Comparison of ENCODE assay signal across 9 cellular contexts in the genomic region with DNA sequence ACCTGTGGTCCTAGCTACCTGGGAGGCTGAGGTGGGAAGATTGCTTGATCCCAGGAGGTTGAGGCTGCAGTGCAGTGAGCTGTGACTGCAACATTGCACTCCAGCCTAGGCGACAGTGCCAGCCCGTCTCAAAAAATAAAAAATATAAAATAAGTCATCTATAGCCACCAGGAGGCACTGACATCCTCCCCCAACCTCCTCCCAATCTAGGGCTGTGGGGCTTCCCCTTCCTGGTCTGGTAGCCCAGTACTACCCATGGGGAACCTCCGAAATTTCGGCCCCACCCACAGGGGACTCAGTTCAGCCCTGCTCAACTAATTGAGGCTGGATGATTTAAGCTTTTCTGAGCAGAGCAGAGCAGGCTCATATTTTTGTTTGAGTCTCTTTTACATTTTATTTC. TPM values are rescaled to one million over a fixed set of nuclear protein-coding genes. Genes with fewer than 3 reads are reported as not detected.
A peak's percentile ranks its signal among the peaks of the same experiment; 100 is the strongest.
DNase-seq lines count a peak whose midpoint lies in the region; ATAC-seq and TF ChIP-seq lines count a peak whose summit lies in the region.
"Had no signal": no experiment of that assay in that cellular context is flagged by ENCODE, and none has a peak within 500 bp of the region (broad histone marks: within the 10 kb centered on the region; RNA-seq: fewer than 3 reads in every experiment).

No MANE protein-coding gene starts in this region.

- no peaks in the 10 kb centered on the region for H3K9me2 ChIP-seq in GM23248 (ENCODE audit: insufficient read depth)
- H3K9me2 ChIP-seq in PC-3 (replicated peaks; ENCODE audit: low read length) = no peaks in the 10 kb centered on the region

- CTCF ChIA-PET in PC-3 (lab: Charles Lee) = no interaction called here

- no peaks in the 10 kb centered on the region for H3K9me3 Mint-ChIP-seq in activated naive CD8-positive, alpha-beta T cell treated with anti-CD3 and anti-CD28 coated beads for 36 hours
- H3K9me3 Mint-ChIP-seq in naive thymus-derived CD8-positive, alpha-beta T cell = no peaks in the 10 kb centered on the region

- H3K4me1 ChIP-seq in GM23248 (ENCODE audit: insufficient read depth) (no peaks in the 10 kb centered on the region), PC-3 (ENCODE audit: insufficient read depth, low read length) (0 out of 2 replicates have a peak, but pooled peaks cover 4% of the 10 kb centered on the region)

- H3K9ac ChIP-seq in GM23248 (no peak overlapping the region), PC-3 (ENCODE audit: low read length) (no peak overlapping the region)

- H3K36me3 Mint-ChIP-seq in activated naive CD8-positive, alpha-beta T cell treated with anti-CD3 and anti-CD28 coated beads for 36 hours = no peaks in the 10 kb centered on the region
- no peaks in the 10 kb centered on the region for H3K36me3 Mint-ChIP-seq in naive thymus-derived CD8-positive, alpha-beta T cell

- ATAC-seq in PC-3 (0 out of 2 replicates have a peak, but pooled peaks have one; percentile 30), HG02763 (IDR thresholded peaks at IDR 0.05; ENCODE audit: unreplicated experiment) (no peak), HG03354 (IDR thresholded peaks at IDR 0.05; ENCODE audit: poor library complexity, severe bottlenecking, unreplicated experiment) (no peak)
- ATAC-seq in naive thymus-derived CD8-positive, alpha-beta T cell = peak; percentile 67 to 70

- H3K27me3 Mint-ChIP-seq in activated naive CD8-positive, alpha-beta T cell treated with anti-CD3 and anti-CD28 coated beads for 36 hours = no peaks in the 10 kb centered on the region
- no peaks in the 10 kb centered on the region for H3K27me3 Mint-ChIP-seq in naive thymus-derived CD8-positive, alpha-beta T cell

- intact Hi-C loops in PC-3 (cut with micrococcal nuclease) = no loop called here

- H3K4me3 Mint-ChIP-seq in activated naive CD8-positive, alpha-beta T cell treated with anti-CD3 and anti-CD28 coated beads for 36 hours = no peak overlapping the region
- peak overlapping the region in 5 of 10 donors; percentile 16 to 69 (median 58) for H3K4me3 Mint-ChIP-seq in naive thymus-derived CD8-positive, alpha-beta T cell

- no TSS peak for BruUV-seq in PC-3 (replicated peaks; lab: Mats Ljungman, UMichigan)

- H3K36me3 ChIP-seq in GM06990 (ENCODE audit: control insufficient read depth, insufficient read depth, low read length) (no peaks in the 10 kb centered on the region), GM23248 (ENCODE audit: low read depth) (no peaks in the 10 kb centered on the region), PC-3 (ENCODE audit: low read depth, low read length) (no peaks in the 10 kb centered on the region)

- H3K27ac ChIP-seq in GM23248 = no peak overlapping the region
- H3K27ac ChIP-seq in PC-3 (ENCODE audit: low read length) = no peak overlapping the region

- no peaks in the 10 kb centered on the region for H3K79me2 ChIP-seq in GM23248 (ENCODE audit: insufficient read depth)
- no peaks in the 10 kb centered on the region for H3K79me2 ChIP-seq in PC-3 (ENCODE audit: low read length)

- in situ Hi-C loops in GM23248 (cut with MboI) = no loop called here

- H3K27me3 ChIP-seq in GM06990 (replicated peaks; ENCODE audit: control insufficient read depth, insufficient read depth, low read length) (no peaks in the 10 kb centered on the region), GM23248 (replicated peaks; ENCODE audit: insufficient read depth) (peaks cover 18% of the 10 kb centered on the region; the same call in 1 of the 2 replicates), PC-3 (ENCODE audit: low read length) (no peaks in the 10 kb centered on the region)

- TF ChIP-seq CTCF in GM06990 (IDR thresholded peaks at IDR 0.05; ENCODE audit: insufficient read depth, low read length, poor library complexity, severe bottlenecking) (peak; percentile 67), PC-3 (conservative IDR thresholded peaks at IDR 0.05; ENCODE audit: low read depth, low read length) (peak; percentile 33; the same call in 1 of the 2 replicates)

- no peak overlapping the region for H3K27ac Mint-ChIP-seq in activated naive CD8-positive, alpha-beta T cell treated with anti-CD3 and anti-CD28 coated beads for 36 hours
- H3K27ac Mint-ChIP-seq in naive thymus-derived CD8-positive, alpha-beta T cell = peak overlapping the region; percentile 22 to 91 (median 82)

- H3K4me3 ChIP-seq in GM06990 (replicated peaks; ENCODE audit: low read depth, low read length) (no peak overlapping the region), GM23248 (no peak overlapping the region), PC-3 (ENCODE audit: low read length) (no peak overlapping the region)

- H3K4me2 ChIP-seq in GM23248 (ENCODE audit: unreplicated experiment) = no peak overlapping the region
- no peak overlapping the region for H3K4me2 ChIP-seq in PC-3 (ENCODE audit: low read length)

- H2AFZ ChIP-seq in GM23248 = no peak overlapping the region
- H2AFZ ChIP-seq in PC-3 (ENCODE audit: low read length) = no peak overlapping the region

- H4K20me1 ChIP-seq in GM23248 (ENCODE audit: insufficient read depth) = no peaks in the 10 kb centered on the region
- H4K20me1 ChIP-seq in PC-3 (ENCODE audit: low read length) = no peaks in the 10 kb centered on the region

- 7 to 8% methylated on average over 4 of the region's 4 CpGs for WGBS in GM23248 (ENCODE audit: low coverage in 1 of 2, low lambda C conversion rate in 2 of 2, missing lambda C conversion rate in 2 of 2), 2 experiments

- H3K9me3 ChIP-seq in GM23248 (ENCODE audit: low read depth) (no peaks in the 10 kb centered on the region), PC-3 (ENCODE audit: low read length) (no peaks in the 10 kb centered on the region)

- POLR2A ChIA-PET in PC-3 (lab: Charles Lee; ENCODE audit: unreplicated experiment) = no interaction called here
- POLR2A ChIA-PET in naive thymus-derived CD8-positive, alpha-beta T cell (lab: Charles Lee) = interaction anchor here (0.6 to 15.9 kb wide), 10 partner anchors 8 to 860 kb away, joined by 3 to 261 read pairs (median 5); a partner anchor contains a TSS

- DNase-seq in GM06990 (ENCODE audit: extremely low read depth, insufficient read length) (peak; percentile 59), GM23248 (peak; percentile 39), PC-3 (peak; percentile 18), hippocampal formation (lab: John Stamatoyannopoulos, UW) (no peak)
- DNase-seq in activated naive CD8-positive, alpha-beta T cell treated with anti-CD3 and anti-CD28 coated beads for 36 hours = peak; percentile 64
- peak in 9 of 10 donors; percentile 40 to 79 (median 53) for DNase-seq in naive thymus-derived CD8-positive, alpha-beta T cell

- H3K4me1 Mint-ChIP-seq in activated naive CD8-positive, alpha-beta T cell treated with anti-CD3 and anti-CD28 coated beads for 36 hours = peaks cover 30% of the 10 kb centered on the region
- peaks cover 20 to 64% (median 45%) of the 10 kb centered on the region in 4 donors for H3K4me1 Mint-ChIP-seq in naive thymus-derived CD8-positive, alpha-beta T cell

- H3F3A ChIP-seq in GM23248 (ENCODE audit: insufficient read depth) = no peaks in the 10 kb centered on the region
- H3F3A ChIP-seq in PC-3 (ENCODE audit: low read length, unreplicated experiment) = no peaks in the 10 kb centered on the region

RNA-seq across cellular contexts. Expression of a gene that starts 3.2 kb away (rescaled TPM):
- not detected in 2 replicates for total RNA-seq in GM23248 (2014; rRNA removed; shearing (Covaris generic))
- polyA plus RNA-seq in GM23248 (2016; fragmentation: Nextera tagmentation; extraction: Ambion mirVana) = 0.08 TPM in 1 of 2 replicates, not detected in the other
- total RNA-seq in PC-3 (2014; rRNA removed) = not detected in 2 replicates
- not detected for total RNA-seq in activated naive CD8-positive, alpha-beta T cell treated with anti-CD3 and anti-CD28 coated beads for 36 hours
- total RNA-seq in naive thymus-derived CD8-positive, alpha-beta T cell = under 1 TPM in 1 of 2 experiments, not detected in 1; 0.26 TPM
- polyA plus RNA-seq in naive thymus-derived CD8-positive, alpha-beta T cell = not detected
- total RNA-seq: LHCN-M2 had no signal

RNA-seq across cellular contexts. Expression of a gene that starts 16.5 kb away (rescaled TPM):
- total RNA-seq in GM23248 (2014; rRNA removed; shearing (Covaris generic)) = 12.5 and 14.6 TPM in 2 replicates
- polyA plus RNA-seq in GM23248 (2016; fragmentation: Nextera tagmentation; extraction: Ambion mirVana) = 4.2 and 4.4 TPM in 2 replicates
- 19.0 and 27.0 TPM in 2 replicates for total RNA-seq in PC-3 (2014; rRNA removed)
- total RNA-seq in activated naive CD8-positive, alpha-beta T cell treated with anti-CD3 and anti-CD28 coated beads for 36 hours = under 1 TPM; 0.35 to 0.36 TPM
- not detected for total RNA-seq in naive thymus-derived CD8-positive, alpha-beta T cell
- not detected for polyA plus RNA-seq in naive thymus-derived CD8-positive, alpha-beta T cell

RNA-seq across cellular contexts. Expression of a gene that starts 30.4 kb away (rescaled TPM):
- total RNA-seq in GM23248 (2014; rRNA removed; shearing (Covaris generic)) = 0.76 TPM in 1 of 2 replicates, not detected in the other
- polyA plus RNA-seq in GM23248 (2016; fragmentation: Nextera tagmentation; extraction: Ambion mirVana) = 0.56 and 1.0 TPM in 2 replicates
- 8.8 and 10.8 TPM in 2 replicates for total RNA-seq in PC-3 (2014; rRNA removed)
- 1,000 to 10,000 TPM; 1,056 to 1,060 TPM for total RNA-seq in activated naive CD8-positive, alpha-beta T cell treated with anti-CD3 and anti-CD28 coated beads for 36 hours
- total RNA-seq in naive thymus-derived CD8-positive, alpha-beta T cell = 100 to 1,000 TPM; 363 to 375 TPM
- polyA plus RNA-seq in naive thymus-derived CD8-positive, alpha-beta T cell = 1,000 to 10,000 TPM; 1,686 to 2,118 (median 1,952) TPM

RNA-seq across cellular contexts. Expression of a gene that starts 39.0 kb away (rescaled TPM):
- 7.3 and 7.7 TPM in 2 replicates for total RNA-seq in GM23248 (2014; rRNA removed; shearing (Covaris generic))
- polyA plus RNA-seq in GM23248 (2016; fragmentation: Nextera tagmentation; extraction: Ambion mirVana) = 5.3 and 5.4 TPM in 2 replicates
- 3.6 and 9.6 TPM in 2 replicates for total RNA-seq in PC-3 (2014; rRNA removed)
- total RNA-seq in activated naive CD8-positive, alpha-beta T cell treated with anti-CD3 and anti-CD28 coated beads for 36 hours = 1 to 10 TPM; 7.6 to 9.1 TPM
- 1 to 10 TPM; 8.9 to 9.2 TPM for total RNA-seq in naive thymus-derived CD8-positive, alpha-beta T cell
- 1 to 10 TPM in 1 of 3 donors, under 1 TPM in 2; 0.27 to 2.5 (median 0.90) TPM for polyA plus RNA-seq in naive thymus-derived CD8-positive, alpha-beta T cell

RNA-seq across cellular contexts. Expression of a gene that starts 49.5 kb away (rescaled TPM):
- total RNA-seq in GM23248 (2014; rRNA removed; shearing (Covaris generic)) = not detected in 2 replicates
- 0.16 and 0.23 TPM in 2 replicates for polyA plus RNA-seq in GM23248 (2016; fragmentation: Nextera tagmentation; extraction: Ambion mirVana)
- total RNA-seq in PC-3 (2014; rRNA removed) = 0.29 and 0.51 TPM in 2 replicates
- total RNA-seq in activated naive CD8-positive, alpha-beta T cell treated with anti-CD3 and anti-CD28 coated beads for 36 hours = 1 to 10 TPM in 1 of 2 experiments, under 1 TPM in 1; 0.99 to 1.6 TPM
- under 1 TPM; 0.38 to 0.60 TPM for total RNA-seq in naive thymus-derived CD8-positive, alpha-beta T cell
- polyA plus RNA-seq in naive thymus-derived CD8-positive, alpha-beta T cell = under 1 TPM; 0.36 to 0.94 (median 0.60) TPM

Comparison
In these comparisons a context has a peak if more than half of its experiments do, and no peak if none do; other contexts are left out.
1. DNase-seq: peak in GM06990 (single experiment), GM23248 (single experiment), PC-3 (single experiment), activated naive CD8-positive, alpha-beta T cell treated with anti-CD3 and anti-CD28 coated beads for 36 hours (single experiment) and naive thymus-derived CD8-positive, alpha-beta T cell (9 of 10); none in hippocampal formation (0 of 2).
2. ATAC-seq: peak in PC-3 (single experiment) and naive thymus-derived CD8-positive, alpha-beta T cell (2 of 2); none in HG02763 (single experiment) and HG03354 (single experiment).
3. RNA of a gene that starts 30.4 kb away (total RNA-seq): 1,056 to 1,060 TPM in activated naive CD8-positive, alpha-beta T cell treated with anti-CD3 and anti-CD28 coated beads for 36 hours and 363 to 375 TPM in naive thymus-derived CD8-positive, alpha-beta T cell; 8.8 to 10.8 TPM in PC-3 and 0.76 TPM in GM23248; every median in the first group is over 10 times any median in the second.